In genomic region chr6:7960141-7960540, GRCh38 we compare ENCODE assay signal across 28 cellular contexts.
"Had no signal": no experiment of that assay in that cellular context is flagged by ENCODE, and none has a peak within 500 bp of the region (broad histone marks: within the 10 kb centered on the region; RNA-seq: fewer than 3 reads in every experiment).

No MANE protein-coding gene starts in this region.

- H3K4me1 ChIP-seq: left ventricle myocardium inferior, pancreas, prostate gland, stomach, testis, thyroid gland, transverse colon, upper lobe of left lung, vagina had no signal

- DNase-seq: islet precursor cell; left ventricle myocardium inferior; midbrain; mucosa of descending colon; naive thymus-derived CD8-positive, alpha-beta T cell; nucleus accumbens; pancreas; posterior cingulate gyrus; retina; right cardiac atrium; stimulated activated CD4-positive, alpha-beta T cell treated with anti-CD3 and anti-CD28 coated beads, Interleukin-12 subunit alpha, Interleukin-12 subunit beta, amount 100 ng/mL, for 4 hours; stimulated activated CD4-positive, alpha-beta T cell treated with anti-CD3 and anti-CD28 coated beads, Interleukin-15, amount 100 ng/mL, for 24 hours; stimulated activated CD4-positive, alpha-beta T cell treated with anti-CD3 and anti-CD28 coated beads, Interleukin-2, amount 100 ng/mL, for 24 hours; stimulated activated CD4-positive, alpha-beta T cell treated with anti-CD3 and anti-CD28 coated beads, Interleukin-4, amount 100 ng/mL, for 1 hour; stimulated activated naive B cell treated with anti-CD40 and anti-IgM and Interleukin-4, amounts not matched to agents 10 μg/mL and 1 μg/mL and 100 μg/mL, for 72 hours; stimulated activated naive CD8-positive, alpha-beta T cell treated with anti-CD3 and anti-CD28 coated beads, Interleukin-15, Interleukin-2, amounts not matched to agents 100 U/mL and 50 U/mL, for 24 hours; stomach; testis; thyroid gland; transverse colon; upper lobe of left lung had no signal

- H3K27me3 Mint-ChIP-seq: stimulated activated naive B cell treated with anti-CD40 and anti-IgM and Interleukin-4, amounts not matched to agents 10 μg/mL and 1 μg/mL and 100 μg/mL, for 72 hours had no signal

- H3K27ac ChIP-seq: left ventricle myocardium inferior, pancreas, prostate gland, skin epidermis, stomach, testis, thyroid gland, upper lobe of left lung, vagina had no signal

- H3K4me3 Mint-ChIP-seq: naive thymus-derived CD8-positive, alpha-beta T cell; nephron; neural crest cell; stimulated activated naive B cell treated with anti-CD40 and anti-IgM and Interleukin-4, amounts not matched to agents 10 μg/mL and 1 μg/mL and 100 μg/mL, for 72 hours had no signal

- H3K27me3 ChIP-seq: pancreas, stomach, testis, thyroid gland, transverse colon, upper lobe of left lung, vagina had no signal

- H3K36me3 ChIP-seq: left ventricle myocardium inferior, pancreas, prostate gland, stomach, thyroid gland, transverse colon, upper lobe of left lung, vagina had no signal

- H3K4me3 ChIP-seq: left ventricle myocardium inferior, lung, mucosa of descending colon, pancreas, prostate gland, skin epidermis, stomach, testis, thyroid gland, transverse colon, upper lobe of left lung, vagina had no signal

- H3K4me1 Mint-ChIP-seq: nephron, neural crest cell had no signal

- H3K27ac Mint-ChIP-seq: nephron; stimulated activated naive B cell treated with anti-CD40 and anti-IgM and Interleukin-4, amounts not matched to agents 10 μg/mL and 1 μg/mL and 100 μg/mL, for 72 hours had no signal

- H3K9me3 ChIP-seq: mucosa of descending colon, pancreas, prostate gland, stomach, testis, thyroid gland, transverse colon, upper lobe of left lung, vagina had no signal

- ATAC-seq: naive thymus-derived CD8-positive, alpha-beta T cell; pancreas; right cardiac atrium; sciatic nerve; stimulated activated naive CD8-positive, alpha-beta T cell treated with anti-CD3 and anti-CD28 coated beads, Interleukin-15, Interleukin-2, amounts not matched to agents 100 U/mL and 50 U/mL, for 24 hours had no signal
